Comparison of ENCODE assay signal across 7 cellular contexts in genomic region chr7:44581907-44582603, GRCh38. TPM values are rescaled to one million over a fixed set of nuclear protein-coding genes. Genes with fewer than 3 reads are reported as not detected.
DNase-seq lines count a peak whose midpoint lies in the region; ATAC-seq and TF ChIP-seq lines count a peak whose summit lies in the region.

Gene TMED4, minus strand, starts transcription at chr7:44582231. Its CDS starts 25 bp downstream, at chr7:44582206.

- WGBS in hepatocyte (ENCODE audit: low lambda C conversion rate, missing lambda C conversion rate), result 2% methylated on average over 50 of the region's 67 CpGs

- H3K27me3 ChIP-seq in hepatocyte, result no peaks in the 10 kb centered on the region

- peak within 1 kb of the TSS; percentile 91 for H3K4me2 ChIP-seq in hepatocyte

- peak within 1 kb of the TSS; percentile 90 for H3K27ac ChIP-seq in hepatocyte

- no peak for TF ChIP-seq CTCF in hepatocyte (IDR thresholded peaks at IDR 0.05; ENCODE audit: poor library complexity)

- ATAC-seq in GM18508 (IDR thresholded peaks at IDR 0.05; ENCODE audit: insufficient read depth, unreplicated experiment) (peak; percentile 57), HG03025 (IDR thresholded peaks at IDR 0.05; ENCODE audit: low FRiP score, unreplicated experiment) (peak; percentile 76)

- DNase-seq in NCI-H2081 (lab: John Stamatoyannopoulos, UW) (peak; percentile 99), T1000 (lab: John Stamatoyannopoulos, UW) (peak; percentile 99), astrocyte of the hippocampus (ENCODE audit: low read depth, low spot score) (peak; percentile 100), hepatocyte (ENCODE audit: low spot score) (peak; percentile 100), renal cortical epithelial cell (ENCODE audit: low read depth) (peak; percentile 95)

- H4K20me1 ChIP-seq in hepatocyte (ENCODE audit: insufficient read depth, poor library complexity, severe bottlenecking), result no peaks in the 10 kb centered on the region

- no peaks in the 10 kb centered on the region for H3K9me2 ChIP-seq in hepatocyte (replicated peaks; ENCODE audit: insufficient read depth)

- H3K9me3 ChIP-seq in hepatocyte (ENCODE audit: low read depth), result no peaks in the 10 kb centered on the region

- peaks cover 8% of the 10 kb centered on the region for H3K4me1 ChIP-seq in hepatocyte (ENCODE audit: insufficient read depth)

- H3K4me3 ChIP-seq in hepatocyte, result peak within 1 kb of the TSS; percentile 53

- peak within 1 kb of the TSS; percentile 50 for H2AFZ ChIP-seq in hepatocyte

- H3K36me3 ChIP-seq in hepatocyte (replicated peaks; ENCODE audit: insufficient read depth, low read depth), result no peaks in the 10 kb centered on the region

- H3K79me2 ChIP-seq in hepatocyte, result peaks cover 33% of the 10 kb centered on the region

RNA-seq across cellular contexts. Expression of gene TMED4, which starts in this region (rescaled TPM):
- 239 and 245 TPM in 2 replicates for total RNA-seq in hepatocyte
- 86.7 and 94.3 TPM in 2 replicates for polyA plus RNA-seq in hepatocyte
- 259 and 304 TPM in 2 replicates for total RNA-seq in renal cortical epithelial cell

Comparison
In these comparisons a context has a peak if more than half of its experiments do, and no peak if none do; other contexts are left out.
1. Peak in every context shown above with its lines: DNase-seq, ATAC-seq, H3K4me3 ChIP-seq and H3K27ac ChIP-seq.